In the genomic region with DNA sequence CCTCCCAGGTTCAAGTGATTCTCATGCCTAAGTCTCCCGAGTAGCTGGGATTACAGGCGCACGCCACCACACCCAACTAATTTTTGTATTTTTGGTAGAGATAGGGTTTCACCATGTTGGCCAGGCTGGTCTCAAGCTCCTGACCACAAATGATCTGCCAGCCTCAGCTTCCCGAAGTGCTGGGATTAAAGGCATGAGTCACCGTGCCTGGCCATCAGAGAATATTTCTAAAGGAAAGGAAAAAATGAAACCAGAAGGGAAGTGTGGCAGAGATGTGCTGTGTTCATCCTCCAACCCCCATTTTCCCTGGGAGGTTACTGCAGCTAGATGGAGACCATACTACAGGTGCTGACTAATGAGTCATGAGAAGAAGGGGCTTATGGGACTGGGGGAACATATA, we compare ENCODE assay signal across 18 cellular contexts.
A peak's percentile ranks its signal among the peaks of the same experiment; 100 is the strongest.
DNase-seq lines count a peak whose midpoint lies in the region; ATAC-seq, FAIRE-seq and TF ChIP-seq lines count a peak whose summit lies in the region.
"Had no signal": no experiment of that assay in that cellular context is flagged by ENCODE, and none has a peak within 500 bp of the region (broad histone marks: within the 10 kb centered on the region; RNA-seq: fewer than 3 reads in every experiment).

No MANE protein-coding gene starts in this region.

- H3K36me3 ChIP-seq in SK-N-SH (replicated peaks in 1 of 2; ENCODE audit: control insufficient read depth in 1 of 2, insufficient read depth in 2 of 2, low read length in 1 of 2) (peaks cover 0 to 2% of the 10 kb centered on the region in 2 experiments), colonic mucosa (no peaks in the 10 kb centered on the region)

- DNase-seq in A172 (ENCODE audit: low spot score) = peak; percentile 22
- no peak for DNase-seq in H54 (ENCODE audit: insufficient read length, low spot score)
- DNase-seq in SK-N-SH = no peak
- DNase-seq in fibroblast of peridontal ligament (ENCODE audit: extremely low read depth) = peak; percentile 56
- DNase-seq in NCI-H128 (lab: John Stamatoyannopoulos, UW; ENCODE audit: unreplicated experiment) = no peak
- no peak for DNase-seq in activated naive CD4-positive, alpha-beta T cell treated with anti-CD3 and anti-CD28 coated beads, Interleukin-2, amount 10 ng/mL, durations not matched to agents 7 days and 5 days
- DNase-seq in colonic mucosa = no peak
- DNase-seq: 8988T, GDM1, KBM-7, NCI-H1417, NCI-H2029 treated with DMSO at 0.1 percent for 48 hours, NCI-H510A treated with DMSO at 0.1 percent for 48 hours, RPMI8226 had no signal

- WGBS in SK-N-SH (ENCODE audit: low lambda C conversion rate) = 52% methylated on average over 5 of the region's 5 CpGs

- intact Hi-C loops in colonic mucosa (cut with DNase I) = no loop called here

- peaks cover 0 to 7% of the 10 kb centered on the region in 2 experiments; a peak in 2 of 4 replicates for H3K4me1 ChIP-seq in SK-N-SH (ENCODE audit: control insufficient read depth in 1 of 2, insufficient read depth in 2 of 2, low read depth in 1 of 2, low read length in 1 of 2)
- H3K4me1 ChIP-seq in colonic mucosa = no peaks in the 10 kb centered on the region

- peaks cover 3% of the 10 kb centered on the region for H3K9me3 Mint-ChIP-seq in activated naive CD4-positive, alpha-beta T cell treated with anti-CD3 and anti-CD28 coated beads, Interleukin-2, amount 10 ng/mL, durations not matched to agents 7 days and 5 days

- POLR2A ChIA-PET in SK-N-SH (lab: Yijun Ruan, JAX) = no interaction called here

- no peak for ATAC-seq in HG02870 (IDR thresholded peaks at IDR 0.05; ENCODE audit: unreplicated experiment)
- ATAC-seq: GM23338 had no signal

- H3K27ac ChIP-seq in SK-N-SH (ENCODE audit: low read depth in 2 of 2, low read length in 1 of 2) (peak overlapping the region in 1 of 2 experiments; percentile 86; a peak in 2 of 4 replicates), colonic mucosa (no peak overlapping the region)
- H3K27ac ChIP-seq: C4-2B had no signal

- 0 out of 4 replicates have a peak, but pooled peaks of 1 of the 2 experiments have one; percentile 20 for TF ChIP-seq EP300 in SK-N-SH (IDR thresholded peaks at IDR 0.05; ENCODE audit: borderline replicate concordance in 1 of 2, low read depth in 1 of 2, low read length in 1 of 2)

- TF ChIP-seq RAD21 in SK-N-SH (IDR thresholded peaks at IDR 0.05; ENCODE audit: low read length) = no peak

- CTCF ChIA-PET in SK-N-SH (lab: Yijun Ruan, JAX) = no interaction called here
- CTCF ChIA-PET in activated naive CD4-positive, alpha-beta T cell treated with anti-CD3 and anti-CD28 coated beads, Interleukin-2, amount 10 ng/mL, durations not matched to agents 7 days and 5 days (lab: Charles Lee) = no interaction called here

- no peak for TF ChIP-seq POLR2A in H54 (IDR thresholded peaks at IDR 0.05; ENCODE audit: low read depth, low read length)

- no peaks in the 10 kb centered on the region for H3K27me3 Mint-ChIP-seq in activated naive CD4-positive, alpha-beta T cell treated with anti-CD3 and anti-CD28 coated beads, Interleukin-2, amount 10 ng/mL, durations not matched to agents 7 days and 5 days

- H3K4me2 ChIP-seq in SK-N-SH = no peak overlapping the region
- H3K4me2 ChIP-seq: GM23338 had no signal

- H3K9me2 ChIP-seq in SK-N-SH = no peaks in the 10 kb centered on the region

- H3K36me3 Mint-ChIP-seq in activated naive CD4-positive, alpha-beta T cell treated with anti-CD3 and anti-CD28 coated beads, Interleukin-2, amount 10 ng/mL, durations not matched to agents 7 days and 5 days = no peaks in the 10 kb centered on the region

- no peak for TF ChIP-seq CTCF in SK-N-SH (IDR thresholded peaks at IDR 0.05)
- no peak for TF ChIP-seq CTCF in colonic mucosa (IDR thresholded peaks at IDR 0.05)

- H3K9ac ChIP-seq in SK-N-SH (no peak overlapping the region), colonic mucosa (ENCODE audit: low read depth in 2 of 2, low read length in 2 of 2) (no peak overlapping the region)

- no peak overlapping the region for H3K4me3 ChIP-seq in SK-N-SH (ENCODE audit: low read depth in 2 of 2, low read length in 1 of 2)
- H3K4me3 ChIP-seq in colonic mucosa = no peak overlapping the region
- H3K4me3 ChIP-seq: GM23338 had no signal

- H3F3A ChIP-seq in SK-N-SH (replicated peaks; ENCODE audit: insufficient read depth) = peaks cover 29% of the 10 kb centered on the region

- H2AFZ ChIP-seq in SK-N-SH (ENCODE audit: low read depth) = peak overlapping the region; percentile 40; the same call in 1 of the 2 replicates
- H2AFZ ChIP-seq: GM23338 had no signal

- H3K4me3 Mint-ChIP-seq in activated naive CD4-positive, alpha-beta T cell treated with anti-CD3 and anti-CD28 coated beads, Interleukin-2, amount 10 ng/mL, durations not matched to agents 7 days and 5 days = no peak overlapping the region
- H3K4me3 Mint-ChIP-seq: GM23338 had no signal

- peak; percentile 33 for FAIRE-seq in H54 (lab: Jason Lieb, UNC)
- FAIRE-seq: GM12892 had no signal

- no peaks in the 10 kb centered on the region for H3K4me1 Mint-ChIP-seq in activated naive CD4-positive, alpha-beta T cell treated with anti-CD3 and anti-CD28 coated beads, Interleukin-2, amount 10 ng/mL, durations not matched to agents 7 days and 5 days
- H3K4me1 Mint-ChIP-seq: GM23338 had no signal

- H3K27ac Mint-ChIP-seq in activated naive CD4-positive, alpha-beta T cell treated with anti-CD3 and anti-CD28 coated beads, Interleukin-2, amount 10 ng/mL, durations not matched to agents 7 days and 5 days = no peak overlapping the region
- H3K27ac Mint-ChIP-seq: GM23338 had no signal

- H3K9me3 ChIP-seq in SK-N-SH (no peaks in the 10 kb centered on the region), colonic mucosa (no peaks in the 10 kb centered on the region)

- H3K27me3 ChIP-seq in SK-N-SH (ENCODE audit: insufficient read depth) = no peaks in the 10 kb centered on the region
- H3K27me3 ChIP-seq in colonic mucosa = no peaks in the 10 kb centered on the region

- H4K20me1 ChIP-seq in SK-N-SH (ENCODE audit: insufficient read depth) = no peaks in the 10 kb centered on the region

- H3K79me2 ChIP-seq in SK-N-SH (ENCODE audit: insufficient read depth) = no peaks in the 10 kb centered on the region

TF ChIP-seq in SK-N-SH, 30 proteins besides CTCF, POLR2A, EP300 and RAD21:
- TF ChIP-seq GATA2 (CRISPR knock-in tag; IDR thresholded peaks at IDR 0.05) (no peak), POLR2AphosphoS5 (IDR thresholded peaks at IDR 0.05; ENCODE audit: low read depth, low read length) (no peak), JUND (IDR thresholded peaks at IDR 0.05) (peak; percentile 33; the same call in 1 of the 2 replicates), TCF12 (IDR thresholded peaks at IDR 0.05) (peak; percentile 19; the same call in 1 of the 2 replicates), FOSL2 (IDR thresholded peaks at IDR 0.05; ENCODE audit: borderline replicate concordance, low read depth) (peak; percentile 23; the same call in 1 of the 2 replicates), USF2 (IDR thresholded peaks at IDR 0.05; ENCODE audit: borderline replicate concordance, low read depth, low read length) (no peak)
- TF ChIP-seq, protein P1, sequence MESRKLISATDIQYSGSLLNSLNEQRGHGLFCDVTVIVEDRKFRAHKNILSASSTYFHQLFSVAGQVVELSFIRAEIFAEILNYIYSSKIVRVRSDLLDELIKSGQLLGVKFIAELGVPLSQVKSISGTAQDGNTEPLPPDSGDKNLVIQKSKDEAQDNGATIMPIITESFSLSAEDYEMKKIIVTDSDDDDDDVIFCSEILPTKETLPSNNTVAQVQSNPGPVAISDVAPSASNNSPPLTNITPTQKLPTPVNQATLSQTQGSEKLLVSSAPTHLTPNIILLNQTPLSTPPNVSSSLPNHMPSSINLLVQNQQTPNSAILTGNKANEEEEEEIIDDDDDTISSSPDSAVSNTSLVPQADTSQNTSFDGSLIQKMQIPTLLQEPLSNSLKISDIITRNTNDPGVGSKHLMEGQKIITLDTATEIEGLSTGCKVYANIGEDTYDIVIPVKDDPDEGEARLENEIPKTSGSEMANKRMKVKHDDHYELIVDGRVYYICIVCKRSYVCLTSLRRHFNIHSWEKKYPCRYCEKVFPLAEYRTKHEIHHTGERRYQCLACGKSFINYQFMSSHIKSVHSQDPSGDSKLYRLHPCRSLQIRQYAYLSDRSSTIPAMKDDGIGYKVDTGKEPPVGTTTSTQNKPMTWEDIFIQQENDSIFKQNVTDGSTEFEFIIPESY (IDR thresholded peaks at IDR 0.05; ENCODE audit: borderline replicate concordance, low read depth) = no peak

Comparison
In these comparisons a context has a peak if more than half of its experiments do, and no peak if none do; other contexts are left out.
1. DNase-seq: peak in A172 (single experiment) and fibroblast of peridontal ligament (single experiment); none in H54 (single experiment), SK-N-SH (single experiment), NCI-H128 (single experiment), activated naive CD4-positive, alpha-beta T cell treated with anti-CD3 and anti-CD28 coated beads, Interleukin-2, amount 10 ng/mL, durations not matched to agents 7 days and 5 days (single experiment) and colonic mucosa (single experiment).